Comparison of ENCODE assay signal across 10 cellular contexts in the genomic region with DNA sequence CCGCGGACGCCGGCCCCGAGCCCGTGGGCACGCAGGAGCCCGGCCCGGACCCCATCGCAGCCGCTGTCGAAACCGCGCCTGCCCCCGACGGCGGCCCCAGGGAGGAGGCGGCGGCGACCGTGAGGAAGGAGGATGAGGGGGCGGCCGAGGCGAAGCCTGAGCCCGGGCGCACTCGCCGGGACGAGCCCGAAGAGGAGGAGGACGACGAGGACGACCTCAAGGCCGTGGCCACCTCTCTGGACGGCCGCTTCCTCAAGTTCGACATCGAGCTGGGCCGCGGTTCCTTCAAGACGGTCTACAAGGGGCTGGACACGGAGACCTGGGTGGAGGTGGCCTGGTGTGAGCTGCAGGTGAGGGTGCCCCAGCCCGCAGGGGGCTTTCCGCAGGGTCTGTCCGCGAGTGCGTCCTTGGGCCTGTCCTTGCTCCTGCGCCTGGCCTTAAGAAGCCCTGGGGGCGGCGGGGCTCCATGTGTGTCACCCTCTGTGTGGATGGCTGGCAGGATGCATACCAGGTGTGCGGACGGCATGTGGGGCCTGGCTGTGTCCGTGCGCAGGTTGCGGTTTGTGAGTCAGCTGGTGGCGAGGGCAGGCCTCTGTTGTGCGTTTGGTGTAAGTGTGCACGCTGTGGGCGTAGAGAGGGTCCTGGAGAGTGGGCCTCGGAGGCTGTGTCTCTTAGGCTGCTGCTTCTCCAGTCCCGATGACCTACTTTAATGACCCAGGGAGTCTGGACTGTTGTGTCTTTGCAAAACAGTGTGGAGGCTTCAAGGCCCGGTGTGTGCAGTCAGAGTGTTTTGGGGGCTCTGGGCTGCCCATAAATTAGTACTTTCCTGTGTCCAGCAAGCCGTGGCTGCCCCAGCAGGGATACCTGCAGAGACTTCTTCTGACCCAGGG. TPM values are rescaled to one million over a fixed set of nuclear protein-coding genes. Genes with fewer than 3 reads are reported as not detected.
DNase-seq lines count a peak whose midpoint lies in the region; ATAC-seq and TF ChIP-seq lines count a peak whose summit lies in the region.
"Had no signal": no experiment of that assay in that cellular context is flagged by ENCODE, and none has a peak within 500 bp of the region (broad histone marks: within the 10 kb centered on the region; RNA-seq: fewer than 3 reads in every experiment).

No MANE protein-coding gene starts in this region.

- no peaks in the 10 kb centered on the region for H3K9me3 Mint-ChIP-seq in activated CD4-positive, alpha-beta T cell treated with anti-CD3 and anti-CD28 coated beads, Interleukin-2, amount 10 ng/mL, durations not matched to agents 24 days and 14 days

- ATAC-seq in gastrocnemius medialis: no peak

- H3K4me1 Mint-ChIP-seq in activated CD4-positive, alpha-beta T cell treated with anti-CD3 and anti-CD28 coated beads, Interleukin-2, amount 10 ng/mL, durations not matched to agents 24 days and 14 days: peaks cover 3% of the 10 kb centered on the region

- no peaks in the 10 kb centered on the region for H3K27me3 ChIP-seq in gastrocnemius medialis

- peaks cover 50% of the 10 kb centered on the region for H3K27me3 Mint-ChIP-seq in activated CD4-positive, alpha-beta T cell treated with anti-CD3 and anti-CD28 coated beads, Interleukin-2, amount 10 ng/mL, durations not matched to agents 24 days and 14 days

- in situ Hi-C loops in gastrocnemius medialis (cut with MboI; ENCODE audit: low sequenced_read_pairs in 4 of 4): no loop called here

- no peak for TF ChIP-seq POLR2A in gastrocnemius medialis (IDR thresholded peaks at IDR 0.05)

- intact Hi-C loops in activated CD4-positive, alpha-beta T cell treated with anti-CD3 and anti-CD28 coated beads, Interleukin-2, amount 10 ng/mL, durations not matched to agents 24 days and 14 days (cut with micrococcal nuclease): no loop called here
- intact Hi-C loops in gastrocnemius medialis (cut with DNase I; ENCODE audit: low total_unique reads): no loop called here

- peaks cover 40 to 47% of the 10 kb centered on the region in 2 donors for H3K4me1 ChIP-seq in gastrocnemius medialis
- H3K4me1 ChIP-seq: foreskin keratinocyte had no signal

- peak overlapping the region; percentile 51 for H3K4me3 Mint-ChIP-seq in activated CD4-positive, alpha-beta T cell treated with anti-CD3 and anti-CD28 coated beads, Interleukin-2, amount 10 ng/mL, durations not matched to agents 24 days and 14 days

- H3K36me3 ChIP-seq in gastrocnemius medialis: no peaks in the 10 kb centered on the region

- H3K4me3 ChIP-seq in iPS-11a (ENCODE audit: low read depth, low read length) (peak overlapping the region; percentile 14), gastrocnemius medialis (peak overlapping the region in 3 of 4 donors; percentile 19 to 24 (median 21))

- no peak for TF ChIP-seq CTCF in gastrocnemius medialis (IDR thresholded peaks at IDR 0.05 in 4 of 5, conservative IDR thresholded peaks at IDR 0.05 in 1 of 5)

- H3K27ac Mint-ChIP-seq in activated CD4-positive, alpha-beta T cell treated with anti-CD3 and anti-CD28 coated beads, Interleukin-2, amount 10 ng/mL, durations not matched to agents 24 days and 14 days: no peak overlapping the region

- DNase-seq in activated CD4-positive, alpha-beta T cell treated with anti-CD3 and anti-CD28 coated beads, Interleukin-2, amount 10 ng/mL, durations not matched to agents 24 days and 14 days: no peak
- DNase-seq in activated CD4-positive, alpha-beta T cell treated with anti-CD3 and anti-CD28 coated beads, Interleukin-2, amount 50 U/mL, for 1 hour: no peak
- DNase-seq in RKO (ENCODE audit: low spot score) (peak; percentile 59), gastrocnemius medialis (no peak), occipital lobe (lab: John Stamatoyannopoulos, UW) (no peak), GOT3 (lab: John Stamatoyannopoulos, UW) (no peak)
- no peak for DNase-seq in activated CD4-positive, CD25-positive, alpha-beta regulatory T cell treated with anti-CD3 and anti-CD28 coated beads, Interleukin-2, amount 50 U/mL, for 72 hours
- DNase-seq: foreskin keratinocyte, NCI-H510A had no signal

- H3K9me3 ChIP-seq in gastrocnemius medialis: no peaks in the 10 kb centered on the region

- peak overlapping the region; percentile 59 to 86 (median 82) for H3K27ac ChIP-seq in gastrocnemius medialis
- H3K27ac ChIP-seq: foreskin keratinocyte had no signal

- no peaks in the 10 kb centered on the region for H3K36me3 Mint-ChIP-seq in activated CD4-positive, alpha-beta T cell treated with anti-CD3 and anti-CD28 coated beads, Interleukin-2, amount 10 ng/mL, durations not matched to agents 24 days and 14 days (ENCODE audit: low read depth)

RNA-seq across cellular contexts. Expression of gene WNK2, which starts 1.6 kb away (rescaled TPM):
- 2.7 and 4.0 TPM in 2 replicates for total RNA-seq in activated CD4-positive, alpha-beta T cell treated with anti-CD3 and anti-CD28 coated beads, Interleukin-2, amount 10 ng/mL, durations not matched to agents 24 days and 14 days
- total RNA-seq in gastrocnemius medialis: 10 to 100 TPM; 11.3 to 43.0 (median 24.7) TPM
- total RNA-seq in occipital lobe: 16.4 TPM

RNA-seq across cellular contexts. Expression of gene NINJ1, which starts 51.5 kb away (rescaled TPM):
- total RNA-seq in activated CD4-positive, alpha-beta T cell treated with anti-CD3 and anti-CD28 coated beads, Interleukin-2, amount 10 ng/mL, durations not matched to agents 24 days and 14 days: 103 and 110 TPM in 2 replicates
- total RNA-seq in gastrocnemius medialis (10 to 100 TPM; 28.5 to 58.5 (median 45.7) TPM), occipital lobe (7.5 TPM)
